In genomic region chr12:45388545-45388944, GRCh38 we compare ENCODE assay signal across 8 cellular contexts.
DNase-seq lines count a peak whose midpoint lies in the region; ATAC-seq, FAIRE-seq and TF ChIP-seq lines count a peak whose summit lies in the region.

No MANE protein-coding gene starts in this region.

- no peak overlapping the region for H2BK12ac ChIP-seq in H1 (ENCODE audit: low read depth, low read length)

- no peak overlapping the region for H2AFZ ChIP-seq in H1 (ENCODE audit: low read length)

- ATAC-seq in HG02588 (IDR thresholded peaks at IDR 0.05; ENCODE audit: unreplicated experiment) (no peak), HG03571 (IDR thresholded peaks at IDR 0.05; ENCODE audit: unreplicated experiment) (no peak)

- H3K4me2 ChIP-seq in H1 (ENCODE audit: insufficient read depth in 1 of 2, low read depth in 2 of 2, low read length in 2 of 2), result no peak overlapping the region

- no peak overlapping the region; a peak in 1 of 8 replicates for H3K4me3 ChIP-seq in H1 (ENCODE audit: extremely low read depth in 1 of 4, insufficient read depth in 2 of 4, low read depth in 3 of 4, low read length in 4 of 4)

- H3K9ac ChIP-seq in H1 (replicated peaks in 1 of 4; ENCODE audit: extremely low read depth in 1 of 4, low read depth in 3 of 4, low read length in 3 of 4), result no peak overlapping the region

- H3K79me2 ChIP-seq in H1 (ENCODE audit: control insufficient read depth in 1 of 2, insufficient read depth in 2 of 2, low read length in 2 of 2), result no peaks in the 10 kb centered on the region

- no peak overlapping the region for H3K27ac ChIP-seq in H1 (ENCODE audit: low read depth, low read length)

- peak; percentile 81 for FAIRE-seq in H1 (lab: Jason Lieb, UNC)

- peaks cover 0 to 22% (median 11%) of the 10 kb centered on the region in 4 experiments; a peak in 3 of 8 replicates for H3K36me3 ChIP-seq in H1 (ENCODE audit: control insufficient read depth in 2 of 4, insufficient read depth in 4 of 4, low read length in 3 of 4)

- TF ChIP-seq CTCF in GM10266 (IDR thresholded peaks at IDR 0.05; ENCODE audit: control insufficient read depth, insufficient read depth, low read depth, missing control alignments) (peak; percentile 44), H1 (IDR thresholded peaks at IDR 0.05; ENCODE audit: control extremely low read depth in 1 of 3, insufficient read depth in 1 of 3, low read depth in 1 of 3, low read length in 3 of 3) (peak in 2 of 3 experiments; percentile 66 to 68; a peak in 3 of 4 replicates)

- H2BK20ac ChIP-seq in H1 (ENCODE audit: low read length), result no peak overlapping the region

- H3K23ac ChIP-seq in H1 (ENCODE audit: insufficient read length), result no peak overlapping the region

- H3K23me2 ChIP-seq in H1 (ENCODE audit: low read depth, low read length), result no peaks in the 10 kb centered on the region

- CTCF ChIA-PET in H1 (lab: Charles Lee; ENCODE audit: partially characterized antibody), result interaction anchor here (0.7 to 4.5 kb wide), 27 partner anchors 9 to 597 kb away, joined by 3 to 34 read pairs (median 5); no protein-coding TSS in a partner anchor

- no peak overlapping the region for H3K18ac ChIP-seq in H1 (ENCODE audit: extremely low read depth, low read length)

- TF ChIP-seq POLR2A in H1 (IDR thresholded peaks at IDR 0.05; ENCODE audit: control extremely low read depth in 1 of 2, low read depth in 2 of 2, low read length in 2 of 2), result no peak

- no peak overlapping the region for H2BK5ac ChIP-seq in H1 (ENCODE audit: low read depth, low read length)

- no peak overlapping the region for H4K8ac ChIP-seq in H1 (ENCODE audit: extremely low read depth, insufficient read depth, low read length)

- H3K79me1 ChIP-seq in H1 (ENCODE audit: low read depth, low read length), result no peaks in the 10 kb centered on the region

- no peaks in the 10 kb centered on the region for H3K4me1 ChIP-seq in H1 (replicated peaks in 1 of 4; ENCODE audit: control insufficient read depth in 3 of 4, insufficient read depth in 4 of 4, low read length in 3 of 4)

- no peak overlapping the region for H4K91ac ChIP-seq in H1 (replicated peaks; ENCODE audit: insufficient read length, low read length)

- no peak overlapping the region for H4K5ac ChIP-seq in H1 (ENCODE audit: insufficient read length, low read depth, low read length)

- no peaks in the 10 kb centered on the region for H3K27me3 ChIP-seq in H1 (replicated peaks in 1 of 4; ENCODE audit: control insufficient read depth in 3 of 4, extremely low read depth in 1 of 4, insufficient read depth in 3 of 4, low read length in 3 of 4)

- no peak overlapping the region for H2BK120ac ChIP-seq in H1 (replicated peaks; ENCODE audit: low read depth, low read length)

- H3K4ac ChIP-seq in H1 (replicated peaks; ENCODE audit: insufficient read length, low read depth, low read length), result no peak overlapping the region

- no peak for DNase-seq in GM10266 (ENCODE audit: extremely low spot score)
- DNase-seq in NCI-H226, result peak; percentile 15
- no peak for DNase-seq in H1 (ENCODE audit: low read depth in 1 of 2, low spot score in 2 of 2)
- DNase-seq in myocyte (ENCODE audit: low read depth), result peak; percentile 57
- DNase-seq in activated naive CD4-positive, alpha-beta T cell treated with anti-CD3 and anti-CD28 coated beads, Interleukin-2, amount 50 U/mL, for 16 hours, result no peak
- DNase-seq in NCI-H2107 (lab: John Stamatoyannopoulos, UW), result no peak

- no peak overlapping the region for H2BK15ac ChIP-seq in H1 (ENCODE audit: low read length)

- H4K20me1 ChIP-seq in H1 (replicated peaks in 1 of 2; ENCODE audit: control insufficient read depth in 1 of 2, insufficient read depth in 2 of 2, low read length in 2 of 2), result no peaks in the 10 kb centered on the region

- H3K9me3 ChIP-seq in H1 (ENCODE audit: insufficient read depth in 2 of 2, low read depth in 1 of 2, low read length in 1 of 2), result peaks cover 0 to 5% of the 10 kb centered on the region in 2 experiments; a peak in 1 of 4 replicates

- no peak overlapping the region for H3K14ac ChIP-seq in H1 (ENCODE audit: insufficient read length)

- peak; percentile 67 to 72 for TF ChIP-seq RAD21 in H1 (IDR thresholded peaks at IDR 0.05 in 1 of 2, conservative IDR thresholded peaks at IDR 0.05 in 1 of 2; ENCODE audit: low read depth in 2 of 2, low read length in 2 of 2)

- POLR2A ChIA-PET in H1 (lab: Charles Lee; ENCODE audit: partially characterized antibody), result interaction anchor here (1.9 kb wide), 1 partner anchor 218 kb away, joined by 5 read pairs; no protein-coding TSS in a partner anchor

- no peak for TF ChIP-seq EP300 in H1 (IDR thresholded peaks at IDR 0.05; ENCODE audit: borderline replicate concordance in 1 of 2, low read depth in 2 of 2, low read length in 2 of 2)

- 37% methylated on average over 1 of the region's 1 CpG; no CpG with 5 or more reads in 1 of the 2 experiments for WGBS in H1 (ENCODE audit: extremely low coverage in 1 of 2, insufficient coverage in 1 of 2, insufficient read length in 1 of 2, insufficient replicate concordance in 2 of 2, low coverage in 1 of 2, low lambda C conversion rate in 2 of 2, missing lambda C conversion rate in 1 of 2), 2 experiments

- H3K56ac ChIP-seq in H1 (replicated peaks; ENCODE audit: insufficient read length, low read depth, low read length), result no peak overlapping the region

- H2AK5ac ChIP-seq in H1 (ENCODE audit: low read depth, low read length), result no peak overlapping the region

TF ChIP-seq in H1, 55 proteins besides CTCF, POLR2A, EP300 and RAD21:
- TF ChIP-seq SP2 (IDR thresholded peaks at IDR 0.05; ENCODE audit: low read length) (no peak), NANOG (IDR thresholded peaks at IDR 0.05; ENCODE audit: insufficient read depth, low read depth, low read length, poor library complexity, severe bottlenecking) (no peak), TEAD4 (IDR thresholded peaks at IDR 0.05; ENCODE audit: low read depth, low read length) (peak; percentile 22; the same call in 1 of the 2 replicates), TCF12 (IDR thresholded peaks at IDR 0.05; ENCODE audit: low read depth, low read length) (no peak)

Comparison
In these comparisons a context has a peak if more than half of its experiments do, and no peak if none do; other contexts are left out.
1. DNase-seq: peak in NCI-H226 (single experiment) and myocyte (single experiment); none in GM10266 (single experiment), H1 (0 of 2), activated naive CD4-positive, alpha-beta T cell treated with anti-CD3 and anti-CD28 coated beads, Interleukin-2, amount 50 U/mL, for 16 hours (single experiment) and NCI-H2107 (single experiment).